In the genomic region with DNA sequence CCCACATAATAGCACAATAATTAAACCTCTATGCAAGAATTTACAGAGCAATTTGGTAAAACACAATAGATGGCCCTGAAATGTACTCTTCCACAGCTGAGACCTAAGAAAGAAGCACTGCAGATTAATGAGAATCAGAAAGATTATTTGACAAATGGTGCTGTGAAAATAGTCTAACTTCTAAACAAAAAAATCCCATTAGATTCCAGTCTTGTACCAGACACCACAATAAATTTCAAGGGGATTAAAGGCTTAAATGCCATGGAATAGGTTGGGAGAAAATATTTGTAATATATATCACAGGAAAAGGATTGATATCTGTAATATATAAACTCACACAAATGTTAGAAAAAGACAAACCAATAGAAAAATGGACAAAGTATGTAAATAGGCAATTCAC, we compare ENCODE assay signal across 1 cellular context.
TF ChIP-seq lines count a peak whose summit lies in the region.

No MANE protein-coding gene starts in this region.

TF ChIP-seq in GM23338, 12 proteins besides CTCF, POLR2A, EP300 and RAD21 (continued from another document):
- TF ChIP-seq, protein P1, sequence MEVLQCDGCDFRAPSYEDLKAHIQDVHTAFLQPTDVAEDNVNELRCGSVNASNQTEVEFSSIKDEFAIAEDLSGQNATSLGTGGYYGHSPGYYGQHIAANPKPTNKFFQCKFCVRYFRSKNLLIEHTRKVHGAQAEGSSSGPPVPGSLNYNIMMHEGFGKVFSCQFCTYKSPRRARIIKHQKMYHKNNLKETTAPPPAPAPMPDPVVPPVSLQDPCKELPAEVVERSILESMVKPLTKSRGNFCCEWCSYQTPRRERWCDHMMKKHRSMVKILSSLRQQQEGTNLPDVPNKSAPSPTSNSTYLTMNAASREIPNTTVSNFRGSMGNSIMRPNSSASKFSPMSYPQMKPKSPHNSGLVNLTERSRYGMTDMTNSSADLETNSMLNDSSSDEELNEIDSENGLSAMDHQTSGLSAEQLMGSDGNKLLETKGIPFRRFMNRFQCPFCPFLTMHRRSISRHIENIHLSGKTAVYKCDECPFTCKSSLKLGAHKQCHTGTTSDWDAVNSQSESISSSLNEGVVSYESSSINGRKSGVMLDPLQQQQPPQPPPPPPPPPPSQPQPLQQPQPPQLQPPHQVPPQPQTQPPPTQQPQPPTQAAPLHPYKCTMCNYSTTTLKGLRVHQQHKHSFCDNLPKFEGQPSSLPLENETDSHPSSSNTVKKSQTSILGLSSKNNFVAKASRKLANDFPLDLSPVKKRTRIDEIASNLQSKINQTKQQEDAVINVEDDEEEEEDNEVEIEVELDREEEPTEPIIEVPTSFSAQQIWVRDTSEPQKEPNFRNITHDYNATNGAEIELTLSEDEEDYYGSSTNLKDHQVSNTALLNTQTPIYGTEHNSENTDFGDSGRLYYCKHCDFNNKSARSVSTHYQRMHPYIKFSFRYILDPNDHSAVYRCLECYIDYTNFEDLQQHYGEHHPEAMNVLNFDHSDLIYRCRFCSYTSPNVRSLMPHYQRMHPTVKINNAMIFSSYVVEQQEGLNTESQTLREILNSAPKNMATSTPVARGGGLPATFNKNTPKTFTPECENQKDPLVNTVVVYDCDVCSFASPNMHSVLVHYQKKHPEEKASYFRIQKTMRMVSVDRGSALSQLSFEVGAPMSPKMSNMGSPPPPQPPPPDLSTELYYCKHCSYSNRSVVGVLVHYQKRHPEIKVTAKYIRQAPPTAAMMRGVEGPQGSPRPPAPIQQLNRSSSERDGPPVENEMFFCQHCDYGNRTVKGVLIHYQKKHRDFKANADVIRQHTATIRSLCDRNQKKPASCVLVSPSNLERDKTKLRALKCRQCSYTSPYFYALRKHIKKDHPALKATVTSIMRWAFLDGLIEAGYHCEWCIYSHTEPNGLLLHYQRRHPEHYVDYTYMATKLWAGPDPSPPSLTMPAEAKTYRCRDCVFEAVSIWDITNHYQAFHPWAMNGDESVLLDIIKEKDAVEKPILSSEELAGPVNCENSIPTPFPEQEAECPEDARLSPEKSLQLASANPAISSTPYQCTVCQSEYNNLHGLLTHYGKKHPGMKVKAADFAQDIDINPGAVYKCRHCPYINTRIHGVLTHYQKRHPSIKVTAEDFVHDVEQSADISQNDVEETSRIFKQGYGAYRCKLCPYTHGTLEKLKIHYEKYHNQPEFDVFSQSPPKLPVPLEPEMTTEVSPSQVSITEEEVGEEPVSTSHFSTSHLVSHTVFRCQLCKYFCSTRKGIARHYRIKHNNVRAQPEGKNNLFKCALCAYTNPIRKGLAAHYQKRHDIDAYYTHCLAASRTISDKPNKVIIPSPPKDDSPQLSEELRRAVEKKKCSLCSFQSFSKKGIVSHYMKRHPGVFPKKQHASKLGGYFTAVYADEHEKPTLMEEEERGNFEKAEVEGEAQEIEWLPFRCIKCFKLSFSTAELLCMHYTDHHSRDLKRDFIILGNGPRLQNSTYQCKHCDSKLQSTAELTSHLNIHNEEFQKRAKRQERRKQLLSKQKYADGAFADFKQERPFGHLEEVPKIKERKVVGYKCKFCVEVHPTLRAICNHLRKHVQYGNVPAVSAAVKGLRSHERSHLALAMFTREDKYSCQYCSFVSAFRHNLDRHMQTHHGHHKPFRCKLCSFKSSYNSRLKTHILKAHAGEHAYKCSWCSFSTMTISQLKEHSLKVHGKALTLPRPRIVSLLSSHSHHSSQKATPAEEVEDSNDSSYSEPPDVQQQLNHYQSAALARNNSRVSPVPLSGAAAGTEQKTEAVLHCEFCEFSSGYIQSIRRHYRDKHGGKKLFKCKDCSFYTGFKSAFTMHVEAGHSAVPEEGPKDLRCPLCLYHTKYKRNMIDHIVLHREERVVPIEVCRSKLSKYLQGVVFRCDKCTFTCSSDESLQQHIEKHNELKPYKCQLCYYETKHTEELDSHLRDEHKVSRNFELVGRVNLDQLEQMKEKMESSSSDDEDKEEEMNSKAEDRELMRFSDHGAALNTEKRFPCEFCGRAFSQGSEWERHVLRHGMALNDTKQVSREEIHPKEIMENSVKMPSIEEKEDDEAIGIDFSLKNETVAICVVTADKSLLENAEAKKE (CRISPR knock-in tag; IDR thresholded peaks at IDR 0.05), result no peak
- no peak for TF ChIP-seq JUNB (IDR thresholded peaks at IDR 0.05; ENCODE audit: unreplicated experiment)
- no peak for TF ChIP-seq CREB1 (CRISPR knock-in tag; IDR thresholded peaks at IDR 0.05; ENCODE audit: low read depth)
- TF ChIP-seq POLR2AphosphoS5 (IDR thresholded peaks at IDR 0.05; ENCODE audit: low read depth), result no peak
- TF ChIP-seq EZH2 (IDR thresholded peaks at IDR 0.05; ENCODE audit: low read depth, unreplicated experiment), result no peak
- no peak for TF ChIP-seq ZNF331 (CRISPR knock-in tag; IDR thresholded peaks at IDR 0.05; ENCODE audit: low read depth)
- TF ChIP-seq, protein P2, sequence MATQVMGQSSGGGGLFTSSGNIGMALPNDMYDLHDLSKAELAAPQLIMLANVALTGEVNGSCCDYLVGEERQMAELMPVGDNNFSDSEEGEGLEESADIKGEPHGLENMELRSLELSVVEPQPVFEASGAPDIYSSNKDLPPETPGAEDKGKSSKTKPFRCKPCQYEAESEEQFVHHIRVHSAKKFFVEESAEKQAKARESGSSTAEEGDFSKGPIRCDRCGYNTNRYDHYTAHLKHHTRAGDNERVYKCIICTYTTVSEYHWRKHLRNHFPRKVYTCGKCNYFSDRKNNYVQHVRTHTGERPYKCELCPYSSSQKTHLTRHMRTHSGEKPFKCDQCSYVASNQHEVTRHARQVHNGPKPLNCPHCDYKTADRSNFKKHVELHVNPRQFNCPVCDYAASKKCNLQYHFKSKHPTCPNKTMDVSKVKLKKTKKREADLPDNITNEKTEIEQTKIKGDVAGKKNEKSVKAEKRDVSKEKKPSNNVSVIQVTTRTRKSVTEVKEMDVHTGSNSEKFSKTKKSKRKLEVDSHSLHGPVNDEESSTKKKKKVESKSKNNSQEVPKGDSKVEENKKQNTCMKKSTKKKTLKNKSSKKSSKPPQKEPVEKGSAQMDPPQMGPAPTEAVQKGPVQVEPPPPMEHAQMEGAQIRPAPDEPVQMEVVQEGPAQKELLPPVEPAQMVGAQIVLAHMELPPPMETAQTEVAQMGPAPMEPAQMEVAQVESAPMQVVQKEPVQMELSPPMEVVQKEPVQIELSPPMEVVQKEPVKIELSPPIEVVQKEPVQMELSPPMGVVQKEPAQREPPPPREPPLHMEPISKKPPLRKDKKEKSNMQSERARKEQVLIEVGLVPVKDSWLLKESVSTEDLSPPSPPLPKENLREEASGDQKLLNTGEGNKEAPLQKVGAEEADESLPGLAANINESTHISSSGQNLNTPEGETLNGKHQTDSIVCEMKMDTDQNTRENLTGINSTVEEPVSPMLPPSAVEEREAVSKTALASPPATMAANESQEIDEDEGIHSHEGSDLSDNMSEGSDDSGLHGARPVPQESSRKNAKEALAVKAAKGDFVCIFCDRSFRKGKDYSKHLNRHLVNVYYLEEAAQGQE (IDR thresholded peaks at IDR 0.05; ENCODE audit: unreplicated experiment), result no peak
- no peak for TF ChIP-seq NANOG (IDR thresholded peaks at IDR 0.05; ENCODE audit: borderline replicate concordance)
- TF ChIP-seq, protein P3, sequence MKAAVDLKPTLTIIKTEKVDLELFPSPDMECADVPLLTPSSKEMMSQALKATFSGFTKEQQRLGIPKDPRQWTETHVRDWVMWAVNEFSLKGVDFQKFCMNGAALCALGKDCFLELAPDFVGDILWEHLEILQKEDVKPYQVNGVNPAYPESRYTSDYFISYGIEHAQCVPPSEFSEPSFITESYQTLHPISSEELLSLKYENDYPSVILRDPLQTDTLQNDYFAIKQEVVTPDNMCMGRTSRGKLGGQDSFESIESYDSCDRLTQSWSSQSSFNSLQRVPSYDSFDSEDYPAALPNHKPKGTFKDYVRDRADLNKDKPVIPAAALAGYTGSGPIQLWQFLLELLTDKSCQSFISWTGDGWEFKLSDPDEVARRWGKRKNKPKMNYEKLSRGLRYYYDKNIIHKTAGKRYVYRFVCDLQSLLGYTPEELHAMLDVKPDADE (IDR thresholded peaks at IDR 0.05), result no peak
- no peak for TF ChIP-seq STAT1 (IDR thresholded peaks at IDR 0.05; ENCODE audit: unreplicated experiment)
